ENCODE assay signal across 21 cellular contexts in genomic region chr1:21129407-21129806, GRCh38. TPM values are rescaled to one million over a fixed set of nuclear protein-coding genes. Genes with fewer than 3 reads are reported as not detected.
DNase-seq lines count a peak whose midpoint lies in the region; ATAC-seq and TF ChIP-seq lines count a peak whose summit lies in the region.
"Had no signal": no experiment of that assay in that cellular context is flagged by ENCODE, and none has a peak within 500 bp of the region (broad histone marks: within the 10 kb centered on the region; RNA-seq: fewer than 3 reads in every experiment).

No MANE protein-coding gene starts in this region.

- no peaks in the 10 kb centered on the region for H3K9me3 Mint-ChIP-seq in activated CD8-positive, alpha-beta T cell treated with anti-CD3 and anti-CD28 coated beads, Interleukin-2, amount 10 ng/mL, durations not matched to agents 7 days and 5 days (ENCODE audit: insufficient read depth)
- H3K9me3 Mint-ChIP-seq in activated CD8-positive, alpha-beta T cell treated with anti-CD3 and anti-CD28 coated beads for 36 hours: no peaks in the 10 kb centered on the region
- H3K9me3 Mint-ChIP-seq in WTC11: no peaks in the 10 kb centered on the region
- peaks cover 6% of the 10 kb centered on the region for H3K9me3 Mint-ChIP-seq in progenitor cell of endocrine pancreas (ENCODE audit: low read depth)
- H3K9me3 Mint-ChIP-seq: CD8-positive, alpha-beta memory T cell had no signal

- no peaks in the 10 kb centered on the region for H3K4me1 Mint-ChIP-seq in activated CD8-positive, alpha-beta T cell treated with anti-CD3 and anti-CD28 coated beads, Interleukin-2, amount 10 ng/mL, durations not matched to agents 7 days and 5 days (ENCODE audit: low read depth)
- H3K4me1 Mint-ChIP-seq in activated CD8-positive, alpha-beta T cell treated with anti-CD3 and anti-CD28 coated beads for 36 hours (ENCODE audit: low read depth): no peaks in the 10 kb centered on the region
- H3K4me1 Mint-ChIP-seq in WTC11 (peaks cover 15% of the 10 kb centered on the region), progenitor cell of endocrine pancreas (ENCODE audit: low read depth) (peaks cover 1% of the 10 kb centered on the region)
- H3K4me1 Mint-ChIP-seq: CD8-positive, alpha-beta memory T cell had no signal

- POLR2A ChIA-PET in activated CD8-positive, alpha-beta T cell treated with anti-CD3 and anti-CD28 coated beads, Interleukin-2, amount 10 ng/mL, durations not matched to agents 7 days and 5 days (lab: Charles Lee): no interaction called here
- POLR2A ChIA-PET in activated CD8-positive, alpha-beta T cell treated with anti-CD3 and anti-CD28 coated beads for 36 hours (lab: Charles Lee): interaction anchor here (1.0 kb wide), 1 partner anchor 10 kb away, joined by 4 read pairs; no protein-coding TSS in a partner anchor
- POLR2A ChIA-PET in WTC11 (lab: Charles Lee): no interaction called here

- no peak for DNase-seq in activated CD8-positive, alpha-beta T cell treated with anti-CD3 and anti-CD28 coated beads, Interleukin-2, amount 10 ng/mL, durations not matched to agents 7 days and 5 days
- no peak for DNase-seq in activated CD8-positive, alpha-beta T cell treated with anti-CD3 and anti-CD28 coated beads for 36 hours
- DNase-seq in WTC11 (ENCODE audit: low spot score) (no peak), iPS-NIHi11 (ENCODE audit: low spot score) (peak; percentile 9), progenitor cell of endocrine pancreas (ENCODE audit: low spot score, unreplicated experiment) (no peak), germinal center (ENCODE audit: low spot score) (no peak), NK-92 (lab: John Stamatoyannopoulos, UW; ENCODE audit: unreplicated experiment) (no peak)
- DNase-seq in activated effector memory CD4-positive, alpha-beta T cell treated with anti-CD3 and anti-CD28 coated beads, Interleukin-2, amount 50 U/mL, for 16 hours: no peak
- DNase-seq: Calu3; CD8-positive, alpha-beta memory T cell; DMS53; GDM1; H7; NCI-H1105; NCI-H146; NCI-H2081; NCI-H2171; NCI-H345; NCI-H524; OCI-M1 had no signal

- no peak overlapping the region for H3K4me3 Mint-ChIP-seq in activated CD8-positive, alpha-beta T cell treated with anti-CD3 and anti-CD28 coated beads, Interleukin-2, amount 10 ng/mL, durations not matched to agents 7 days and 5 days
- no peak overlapping the region for H3K4me3 Mint-ChIP-seq in activated CD8-positive, alpha-beta T cell treated with anti-CD3 and anti-CD28 coated beads for 36 hours
- H3K4me3 Mint-ChIP-seq in WTC11 (no peak overlapping the region), progenitor cell of endocrine pancreas (ENCODE audit: low read depth) (no peak overlapping the region)
- H3K4me3 Mint-ChIP-seq: CD8-positive, alpha-beta memory T cell had no signal

- no peak for TF ChIP-seq CTCF in activated CD8-positive, alpha-beta T cell treated with anti-CD3 and anti-CD28 coated beads for 36 hours (IDR thresholded peaks at IDR 0.05)
- TF ChIP-seq CTCF in WTC11 (IDR thresholded peaks at IDR 0.05): no peak
- no peak for TF ChIP-seq CTCF in progenitor cell of endocrine pancreas (IDR thresholded peaks at IDR 0.05; ENCODE audit: unreplicated experiment)

- peaks cover 3% of the 10 kb centered on the region for H3K36me3 Mint-ChIP-seq in activated CD8-positive, alpha-beta T cell treated with anti-CD3 and anti-CD28 coated beads, Interleukin-2, amount 10 ng/mL, durations not matched to agents 7 days and 5 days (ENCODE audit: low read depth)
- H3K36me3 Mint-ChIP-seq in activated CD8-positive, alpha-beta T cell treated with anti-CD3 and anti-CD28 coated beads for 36 hours (ENCODE audit: low read depth): peaks cover 15% of the 10 kb centered on the region
- peaks cover 10% of the 10 kb centered on the region for H3K36me3 Mint-ChIP-seq in WTC11
- H3K36me3 Mint-ChIP-seq in progenitor cell of endocrine pancreas (ENCODE audit: insufficient read depth): peaks cover 18% of the 10 kb centered on the region

- H3K27ac Mint-ChIP-seq in activated CD8-positive, alpha-beta T cell treated with anti-CD3 and anti-CD28 coated beads, Interleukin-2, amount 10 ng/mL, durations not matched to agents 7 days and 5 days: peak overlapping the region; percentile 3
- H3K27ac Mint-ChIP-seq in activated CD8-positive, alpha-beta T cell treated with anti-CD3 and anti-CD28 coated beads for 36 hours: no peak overlapping the region
- H3K27ac Mint-ChIP-seq in WTC11: peak overlapping the region; percentile 59
- peak overlapping the region; percentile 43 for H3K27ac Mint-ChIP-seq in progenitor cell of endocrine pancreas

- no peak for ATAC-seq in activated CD8-positive, alpha-beta T cell treated with anti-CD3 and anti-CD28 coated beads, Interleukin-2, amount 10 ng/mL, durations not matched to agents 7 days and 5 days
- no peak for ATAC-seq in activated CD8-positive, alpha-beta T cell treated with anti-CD3 and anti-CD28 coated beads for 36 hours
- ATAC-seq in WTC11: no peak
- ATAC-seq: Right ventricle myocardium inferior had no signal

- H3K27me3 Mint-ChIP-seq in activated CD8-positive, alpha-beta T cell treated with anti-CD3 and anti-CD28 coated beads, Interleukin-2, amount 10 ng/mL, durations not matched to agents 7 days and 5 days (ENCODE audit: low read depth): no peaks in the 10 kb centered on the region
- H3K27me3 Mint-ChIP-seq in activated CD8-positive, alpha-beta T cell treated with anti-CD3 and anti-CD28 coated beads for 36 hours: no peaks in the 10 kb centered on the region
- H3K27me3 Mint-ChIP-seq in WTC11 (ENCODE audit: low read depth) (no peaks in the 10 kb centered on the region), progenitor cell of endocrine pancreas (no peaks in the 10 kb centered on the region)
- H3K27me3 Mint-ChIP-seq: CD8-positive, alpha-beta memory T cell had no signal

- CTCF ChIA-PET in activated CD8-positive, alpha-beta T cell treated with anti-CD3 and anti-CD28 coated beads, Interleukin-2, amount 10 ng/mL, durations not matched to agents 7 days and 5 days (lab: Charles Lee): no interaction called here
- CTCF ChIA-PET in activated CD8-positive, alpha-beta T cell treated with anti-CD3 and anti-CD28 coated beads for 36 hours (lab: Charles Lee): interaction anchor here (1.2 kb wide), 1 partner anchor 66 kb away, joined by 4 read pairs; no protein-coding TSS in a partner anchor
- CTCF ChIA-PET in WTC11 (lab: Charles Lee): interaction anchor here (0.9 kb wide), 1 partner anchor 65 kb away, joined by 4 read pairs; no protein-coding TSS in a partner anchor

- intact Hi-C loops in activated CD8-positive, alpha-beta T cell treated with anti-CD3 and anti-CD28 coated beads for 36 hours (cut with micrococcal nuclease): no loop called here

TF ChIP-seq in WTC11, 78 proteins besides CTCF, POLR2A, EP300 and RAD21 (continues in another document):
- TF ChIP-seq HMGA2 (CRISPR knock-in tag; IDR thresholded peaks at IDR 0.05) (no peak), CREB1 (CRISPR knock-in tag; IDR thresholded peaks at IDR 0.05) (no peak), ERG (CRISPR knock-in tag; IDR thresholded peaks at IDR 0.05) (no peak), IRF2 (CRISPR knock-in tag; IDR thresholded peaks at IDR 0.05; ENCODE audit: borderline replicate concordance, low read depth) (no peak), SMAD4 (CRISPR knock-in tag; IDR thresholded peaks at IDR 0.05) (no peak), ZNF512 (CRISPR knock-in tag; IDR thresholded peaks at IDR 0.05; ENCODE audit: borderline replicate concordance) (no peak), FOXJ3 (CRISPR knock-in tag; IDR thresholded peaks at IDR 0.05; ENCODE audit: borderline replicate concordance) (no peak), SOX15 (CRISPR knock-in tag; IDR thresholded peaks at IDR 0.05) (no peak), E2F1 (CRISPR knock-in tag; IDR thresholded peaks at IDR 0.05) (no peak), RELA (CRISPR knock-in tag; IDR thresholded peaks at IDR 0.05; ENCODE audit: borderline replicate concordance) (no peak), GRHL2 (CRISPR knock-in tag; IDR thresholded peaks at IDR 0.05; ENCODE audit: insufficient replicate concordance, severe bottlenecking) (no peak), NR1H2 (CRISPR knock-in tag; IDR thresholded peaks at IDR 0.05) (no peak), MYBL2 (CRISPR knock-in tag; IDR thresholded peaks at IDR 0.05) (no peak)

RNA-seq across cellular contexts. Expression of gene EIF4G3, which starts 47.3 kb away (rescaled TPM):
- 10 to 100 TPM; 37.9 to 41.2 TPM for total RNA-seq in activated CD8-positive, alpha-beta T cell treated with anti-CD3 and anti-CD28 coated beads, Interleukin-2, amount 10 ng/mL, durations not matched to agents 7 days and 5 days
- total RNA-seq in activated CD8-positive, alpha-beta T cell treated with anti-CD3 and anti-CD28 coated beads for 36 hours: 10 to 100 TPM; 48.2 to 48.4 TPM
- total RNA-seq in WTC11 (2021) (76.7 to 78.8 TPM (median 77.7 TPM) in 3 replicates), progenitor cell of endocrine pancreas (92.0 and 97.4 TPM in 2 replicates)
